Comparison of ENCODE assay signal across 11 cellular contexts in genomic region chr2:68971591-68972231, GRCh38. TPM values are rescaled to one million over a fixed set of nuclear protein-coding genes. Genes with fewer than 3 reads are reported as not detected.
DNase-seq lines count a peak whose midpoint lies in the region; ATAC-seq and TF ChIP-seq lines count a peak whose summit lies in the region.
"Had no signal": no experiment of that assay in that cellular context is flagged by ENCODE, and none has a peak within 500 bp of the region (broad histone marks: within the 10 kb centered on the region; RNA-seq: fewer than 3 reads in every experiment).

No MANE protein-coding gene starts in this region.

- H3K4me3 ChIP-seq in MG63 = no peak overlapping the region
- no peak overlapping the region for H3K4me3 ChIP-seq in choroid plexus epithelial cell (ENCODE audit: low read depth, low read length)
- H3K4me3 ChIP-seq in uterus = no peak overlapping the region
- H3K4me3 ChIP-seq: K562, psoas muscle had no signal

- no peak for TF ChIP-seq CTCF in choroid plexus epithelial cell (conservative IDR thresholded peaks at IDR 0.05; ENCODE audit: low read depth, low read length)
- no peak for TF ChIP-seq CTCF in GM13976 (IDR thresholded peaks at IDR 0.05; ENCODE audit: borderline replicate concordance, control extremely low read depth, extremely low read depth, insufficient read depth, missing control alignments)
- TF ChIP-seq CTCF in uterus (IDR thresholded peaks at IDR 0.05) = no peak

- TF ChIP-seq POLR2A in uterus (IDR thresholded peaks at IDR 0.05) = no peak

- H3K9me3 ChIP-seq in MG63 = no peaks in the 10 kb centered on the region
- H3K9me3 ChIP-seq in uterus = no peaks in the 10 kb centered on the region
- H3K9me3 ChIP-seq: psoas muscle had no signal

- no peaks in the 10 kb centered on the region for H3K4me1 ChIP-seq in uterus
- H3K4me1 ChIP-seq: psoas muscle had no signal

- no peaks in the 10 kb centered on the region for H3K36me3 ChIP-seq in MG63
- H3K36me3 ChIP-seq in uterus = no peaks in the 10 kb centered on the region

- in situ Hi-C loops in GM13976 (cut with MboI; ENCODE audit: low sequenced_read_pairs, unreplicated experiment) = no loop called here

- intact Hi-C loops in uterus (cut with DNase I; ENCODE audit: low total_unique reads) = no loop called here

- no peak overlapping the region for H3K27ac ChIP-seq in uterus
- H3K27ac ChIP-seq: psoas muscle had no signal

- DNase-seq in EH (ENCODE audit: low read depth) = peak; percentile 100
- DNase-seq in MG63 = peak; percentile 91
- DNase-seq in choroid plexus epithelial cell (ENCODE audit: low read depth) = peak; percentile 93
- DNase-seq in non-pigmented ciliary epithelial cell (ENCODE audit: low read depth) = peak; percentile 89
- no peak for DNase-seq in activated gamma-delta T cell (lab: John Stamatoyannopoulos, UW)
- DNase-seq in GM13976 (ENCODE audit: low spot score) = no peak
- DNase-seq in uterus = no peak
- DNase-seq: NCI-H524, psoas muscle had no signal

- ATAC-seq in GM21529 (IDR thresholded peaks at IDR 0.05; ENCODE audit: unreplicated experiment) = no peak
- ATAC-seq: K562, psoas muscle had no signal

- H3K27me3 ChIP-seq in MG63 (no peaks in the 10 kb centered on the region), uterus (no peaks in the 10 kb centered on the region)

RNA-seq across cellular contexts. Expression of gene GKN1, which starts 2.7 kb away (rescaled TPM):
- not detected in 2 replicates for total RNA-seq in MG63 (2014; rRNA removed; shearing (Covaris generic); ENCODE audit: low replicate concordance)
- total RNA-seq in uterus = not detected
- total RNA-seq: K562, psoas muscle had no signal

RNA-seq across cellular contexts. Expression of gene GKN2, which starts 19.0 kb away (rescaled TPM):
- not detected in 2 replicates for total RNA-seq in MG63 (2014; rRNA removed; shearing (Covaris generic); ENCODE audit: low replicate concordance)
- not detected for total RNA-seq in uterus
- total RNA-seq: K562, psoas muscle had no signal

RNA-seq across cellular contexts. Expression of gene ANTXR1, which starts 41.3 kb away (rescaled TPM):
- total RNA-seq in MG63 (2014; rRNA removed; shearing (Covaris generic); ENCODE audit: low replicate concordance) = 48.6 and 51.1 TPM in 2 replicates
- total RNA-seq in uterus = 100 to 1,000 TPM in 3 of 4 donors, 10 to 100 TPM in 1; 63.0 to 134 (median 113) TPM

Comparison
In these comparisons a context has a peak if more than half of its experiments do, and no peak if none do; other contexts are left out.
1. DNase-seq: peak in EH (single experiment), MG63 (single experiment), choroid plexus epithelial cell (single experiment) and non-pigmented ciliary epithelial cell (single experiment); none in activated gamma-delta T cell (single experiment), GM13976 (single experiment) and uterus (0 of 2).